Comparison of ENCODE assay signal across 8 cellular contexts in genomic region chr14:49769171-49769570, GRCh38. TPM values are rescaled to one million over a fixed set of nuclear protein-coding genes. Genes with fewer than 3 reads are reported as not detected.
A peak's percentile ranks its signal among the peaks of the same experiment; 100 is the strongest.
DNase-seq lines count a peak whose midpoint lies in the region; ATAC-seq and TF ChIP-seq lines count a peak whose summit lies in the region.

No MANE protein-coding gene starts in this region.

- intact Hi-C loops in body of pancreas (cut with DNase I), result loop anchor here (10.0 kb wide), 2 partner anchors 64 to 124 kb away; no protein-coding TSS in a partner anchor
- intact Hi-C loops in lower leg skin (cut with DNase I; ENCODE audit: low total_unique reads), result loop anchor here (10.0 kb wide), 1 partner anchor 134 kb away; the partner anchor contains the start of gene DNAAF2
- intact Hi-C loops in upper lobe of right lung (cut with DNase I), result no loop called here

- peaks cover 16% of the 10 kb centered on the region; the same call in 1 of the 2 replicates for H3K36me3 ChIP-seq in KOPT-K1 (ENCODE audit: insufficient read depth, low read length)
- no peaks in the 10 kb centered on the region for H3K36me3 ChIP-seq in body of pancreas (replicated peaks in 1 of 2; ENCODE audit: insufficient read depth in 1 of 2, low read depth in 2 of 2)
- peaks cover 25% of the 10 kb centered on the region for H3K36me3 ChIP-seq in upper lobe of right lung

- H3K4me3 ChIP-seq in body of pancreas (peak overlapping the region; percentile 60 to 90), lower leg skin (ENCODE audit: low read depth, poor library complexity, severe bottlenecking) (peak overlapping the region; percentile 99), upper lobe of right lung (peak overlapping the region; percentile 96)

- H3K27ac ChIP-seq in C4-2B (peak overlapping the region; percentile 82), KOPT-K1 (ENCODE audit: low read depth, low read length, poor library complexity, severe bottlenecking) (peak overlapping the region; percentile 93), body of pancreas (peak overlapping the region; percentile 88 to 99 (median 92)), upper lobe of right lung (peak overlapping the region; percentile 98)

- no peaks in the 10 kb centered on the region for H3K27me3 ChIP-seq in body of pancreas
- H3K27me3 ChIP-seq in upper lobe of right lung, result no peaks in the 10 kb centered on the region

- H3K4me1 ChIP-seq in body of pancreas, result peaks cover 41% of the 10 kb centered on the region
- H3K4me1 ChIP-seq in upper lobe of right lung, result peaks cover 22% of the 10 kb centered on the region

- H3K9me3 ChIP-seq in KOPT-K1 (ENCODE audit: insufficient read depth, low read length, poor library complexity, severe bottlenecking) (no peaks in the 10 kb centered on the region), body of pancreas (no peaks in the 10 kb centered on the region), upper lobe of right lung (no peaks in the 10 kb centered on the region)

- DNase-seq in body of pancreas (no peak), lower leg skin (ENCODE audit: low spot score in 2 of 2) (no peak), upper lobe of right lung (no peak), mucosa of gallbladder (ENCODE audit: low spot score) (no peak), DMS53 (lab: John Stamatoyannopoulos, UW) (no peak)

- WGBS in body of pancreas, 2 donors, result 4 to 9% methylated on average over 6 of the region's 6 CpGs
- WGBS in lower leg skin, 2 donors, result 8 to 13% methylated on average over 6 of the region's 6 CpGs

- no peak for TF ChIP-seq CTCF in C4-2B (conservative IDR thresholded peaks at IDR 0.05)
- TF ChIP-seq CTCF in body of pancreas (IDR thresholded peaks at IDR 0.05), result no peak
- no peak for TF ChIP-seq CTCF in lower leg skin (IDR thresholded peaks at IDR 0.05)
- TF ChIP-seq CTCF in upper lobe of right lung (IDR thresholded peaks at IDR 0.05), result no peak

- no peak for ATAC-seq in body of pancreas
- ATAC-seq in upper lobe of right lung, result no peak
- ATAC-seq in GM21529 (IDR thresholded peaks at IDR 0.05; ENCODE audit: unreplicated experiment), result no peak

- TF ChIP-seq POLR2A in body of pancreas (IDR thresholded peaks at IDR 0.05) (no peak), lower leg skin (IDR thresholded peaks at IDR 0.05) (no peak)

RNA-seq across cellular contexts. Expression of gene KLHDC2, which starts 1.2 kb away (rescaled TPM):
- total RNA-seq in body of pancreas, result 10 to 100 TPM; 38.6 to 90.0 TPM
- total RNA-seq in lower leg skin, result 10 to 100 TPM; 58.9 to 89.1 (median 65.2) TPM
- 45.8 TPM for total RNA-seq in upper lobe of right lung
- total RNA-seq in mucosa of gallbladder, result 71.2 TPM
